In the genomic region with DNA sequence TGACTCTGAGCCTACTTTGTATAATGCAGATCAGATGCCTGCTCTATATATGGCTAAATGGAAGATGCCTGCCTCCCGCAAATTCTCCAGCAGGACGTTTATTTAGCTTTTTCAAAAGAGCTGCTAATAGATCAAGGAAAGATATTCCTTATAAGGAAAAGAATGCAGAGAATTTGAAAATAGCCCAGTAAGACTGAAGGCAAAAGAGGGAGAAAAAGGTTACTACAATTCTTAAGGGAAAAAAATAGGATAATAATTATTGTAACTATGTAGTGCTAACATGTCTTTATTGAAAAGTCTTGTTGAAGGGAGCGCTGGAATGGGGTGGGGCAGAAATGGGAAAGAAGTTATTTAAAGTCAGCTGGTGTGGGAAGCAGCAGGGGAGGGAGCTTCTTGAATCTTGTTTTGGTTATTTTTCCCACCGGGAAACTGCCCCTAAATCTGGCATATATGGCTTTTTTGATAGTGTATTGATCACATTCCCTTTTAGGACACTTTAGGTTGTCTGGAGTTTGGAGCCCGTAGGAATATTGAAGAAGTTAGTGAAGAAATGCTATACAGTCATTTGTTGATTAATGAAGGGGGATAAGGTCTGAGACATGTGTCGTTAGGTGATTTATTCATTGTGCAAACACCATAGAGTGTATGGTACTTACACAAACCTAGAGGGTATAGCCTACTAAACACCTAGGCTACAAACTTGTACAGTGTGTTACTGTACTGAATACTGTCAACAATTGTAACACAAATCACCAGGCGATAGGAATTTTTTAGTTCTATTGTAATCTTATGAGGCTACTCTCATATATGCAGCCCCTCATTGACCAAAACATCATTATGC, we compare ENCODE assay signal across 12 cellular contexts. TPM values are rescaled to one million over a fixed set of nuclear protein-coding genes. Genes with fewer than 3 reads are reported as not detected.
DNase-seq lines count a peak whose midpoint lies in the region; ATAC-seq and TF ChIP-seq lines count a peak whose summit lies in the region.
"Had no signal": no experiment of that assay in that cellular context is flagged by ENCODE, and none has a peak within 500 bp of the region (broad histone marks: within the 10 kb centered on the region; RNA-seq: fewer than 3 reads in every experiment).

No MANE protein-coding gene starts in this region.

- no peak for ATAC-seq in Right ventricle myocardium inferior
- ATAC-seq: activated CD8-positive, alpha-beta memory T cell treated with anti-CD3 and anti-CD28 coated beads, Interleukin-2, amount 10 ng/mL, durations not matched to agents 7 days and 5 days had no signal

- H3K4me3 ChIP-seq in cardiac muscle cell (peak overlapping the region; percentile 96), ectodermal cell (ENCODE audit: insufficient read depth, low read depth, low read length) (peak overlapping the region; percentile 88), muscle layer of colon (ENCODE audit: low read depth in 1 of 2, low read length in 2 of 2) (peak overlapping the region; percentile 64 to 81), uterus (peak overlapping the region; percentile 77 to 89)

- peak overlapping the region; percentile 100 for H3K27ac ChIP-seq in cardiac muscle cell
- H3K27ac ChIP-seq in ectodermal cell (ENCODE audit: insufficient read depth, low read depth, low read length, poor library complexity, severe bottlenecking): peak overlapping the region; percentile 56
- peak overlapping the region; percentile 94 for H3K27ac ChIP-seq in muscle layer of colon (ENCODE audit: low read depth, low read length)
- peak overlapping the region; percentile 97 to 98 for H3K27ac ChIP-seq in uterus

- TF ChIP-seq POLR2A in uterus (IDR thresholded peaks at IDR 0.05): no peak

- H3K27me3 ChIP-seq in cardiac muscle cell: no peaks in the 10 kb centered on the region
- peaks cover 4% of the 10 kb centered on the region for H3K27me3 ChIP-seq in ectodermal cell (ENCODE audit: control insufficient read depth, insufficient read depth, low read length, poor library complexity, severe bottlenecking)
- no peaks in the 10 kb centered on the region for H3K27me3 ChIP-seq in muscle layer of colon (ENCODE audit: control insufficient read depth in 1 of 2, insufficient read depth in 2 of 2, low read length in 2 of 2)
- H3K27me3 ChIP-seq in uterus: no peaks in the 10 kb centered on the region

- H3K9ac ChIP-seq in muscle layer of colon (ENCODE audit: low read length): peak overlapping the region; percentile 69

- H3K4me1 ChIP-seq in cardiac muscle cell (ENCODE audit: low read depth) (peaks cover 49% of the 10 kb centered on the region), ectodermal cell (ENCODE audit: control insufficient read depth, insufficient read depth, low read length) (peaks cover 35% of the 10 kb centered on the region), muscle layer of colon (ENCODE audit: insufficient read depth, low read length) (peaks cover 28% of the 10 kb centered on the region), uterus (no peaks in the 10 kb centered on the region)

- H3K9me3 ChIP-seq in cardiac muscle cell (ENCODE audit: low read depth): no peaks in the 10 kb centered on the region
- no peaks in the 10 kb centered on the region for H3K9me3 ChIP-seq in ectodermal cell (ENCODE audit: control insufficient read depth, low read length)
- no peaks in the 10 kb centered on the region for H3K9me3 ChIP-seq in muscle layer of colon (ENCODE audit: low read length)
- H3K9me3 ChIP-seq in uterus: no peaks in the 10 kb centered on the region

- no peak for TF ChIP-seq CTCF in cardiac muscle cell (IDR thresholded peaks at IDR 0.05; ENCODE audit: low read depth, low read length)
- no peak for TF ChIP-seq CTCF in uterus (IDR thresholded peaks at IDR 0.05)

- H3K36me3 ChIP-seq in cardiac muscle cell (peaks cover 52% of the 10 kb centered on the region), ectodermal cell (ENCODE audit: control insufficient read depth, insufficient read depth, low read length) (peaks cover 9% of the 10 kb centered on the region), muscle layer of colon (ENCODE audit: insufficient read depth, low read length) (peaks cover 56% of the 10 kb centered on the region), uterus (no peaks in the 10 kb centered on the region)

- 44 to 52% methylated on average over 6 to 7 of the region's 7 CpGs for WGBS in ectodermal cell, 2 experiments

- DNase-seq in cardiac muscle cell (ENCODE audit: low read depth in 1 of 2, low spot score in 1 of 2) (peak in 1 of 2 donors; percentile 49), Right ventricle myocardium inferior (ENCODE audit: missing footprints) (no peak), uterus (no peak), cerebellum (ENCODE audit: low spot score) (no peak), RKO (ENCODE audit: low spot score) (no peak)
- no peak for DNase-seq in activated CD8-positive, alpha-beta memory T cell treated with anti-CD3 and anti-CD28 coated beads, Interleukin-2, amount 50 U/mL, for 48 hours
- DNase-seq: activated CD8-positive, alpha-beta memory T cell treated with anti-CD3 and anti-CD28 coated beads, Interleukin-2, amount 10 ng/mL, durations not matched to agents 7 days and 5 days; cerebellar nuclear complex; NCI-H187; SHP77 had no signal

- intact Hi-C loops in Right ventricle myocardium inferior (cut with DNase I) (loop anchor here (1.0 kb wide), 1 partner anchor 263 kb away; no protein-coding TSS in a partner anchor), uterus (cut with DNase I; ENCODE audit: low total_unique reads) (loop anchor here (5.0 kb wide), 1 partner anchor 47 kb away; no protein-coding TSS in a partner anchor)

RNA-seq across cellular contexts. Expression of gene TPM1, which starts 3.1 kb away (rescaled TPM):
- 6,553 and 8,453 TPM in 2 replicates for total RNA-seq in cardiac muscle cell
- polyA plus RNA-seq in cardiac muscle cell: 7,519 and 10,138 TPM in 2 replicates
- total RNA-seq in Right ventricle myocardium inferior: 13,805 TPM
- 870 TPM for polyA plus RNA-seq in ectodermal cell (2013, experiment 1 of 4)
- 825 TPM for polyA plus RNA-seq in ectodermal cell (2013, experiment 2 of 4)
- polyA plus RNA-seq in ectodermal cell (2013, experiment 3 of 4): 574 TPM
- polyA plus RNA-seq in ectodermal cell (2013, experiment 4 of 4): 642 TPM
- total RNA-seq in uterus: 1,000 to 10,000 TPM in 2 of 4 donors, 100 to 1,000 TPM in 2; 622 to 1,998 (median 1,003) TPM
- 119 TPM for total RNA-seq in cerebellum
